21 cellular contexts compared by ENCODE assay signal in genomic region chr10:23695825-23696420, GRCh38.
DNase-seq lines count a peak whose midpoint lies in the region; ATAC-seq and TF ChIP-seq lines count a peak whose summit lies in the region.
"Had no signal": no experiment of that assay in that cellular context is flagged by ENCODE, and none has a peak within 500 bp of the region (broad histone marks: within the 10 kb centered on the region; RNA-seq: fewer than 3 reads in every experiment).

No MANE protein-coding gene starts in this region.

- H3K27ac ChIP-seq in SJCRH30: no peak overlapping the region
- H3K27ac ChIP-seq: body of pancreas, GM23248, testis had no signal

- H3K27me3 ChIP-seq in SJCRH30: peaks cover 9% of the 10 kb centered on the region; the same call in 1 of the 2 replicates
- H3K27me3 ChIP-seq: testis had no signal

- H3K4me3 Mint-ChIP-seq in glutamatergic neuron (ENCODE audit: unreplicated experiment) (peak overlapping the region; percentile 84), neural crest cell (peak overlapping the region; percentile 58)
- no peak overlapping the region for H3K4me3 Mint-ChIP-seq in activated CD4-positive, alpha-beta memory T cell treated with anti-CD3 and anti-CD28 coated beads, Interleukin-2, amount 10 ng/mL, durations not matched to agents 7 days and 5 days
- H3K4me3 Mint-ChIP-seq: dendritic cell treated with granulocyte-macrophage colony-stimulating factor and Interleukin-4, amounts not matched to agents 40 ng/mL and 50 ng/mL, for 4 days had no signal

- no peaks in the 10 kb centered on the region for H3K9me3 ChIP-seq in SJCRH30 (replicated peaks)
- H3K9me3 ChIP-seq: body of pancreas, testis had no signal

- H3K4me1 Mint-ChIP-seq in glutamatergic neuron (ENCODE audit: low read depth, unreplicated experiment) (no peaks in the 10 kb centered on the region), neural crest cell (peaks cover 6% of the 10 kb centered on the region)
- H3K4me1 Mint-ChIP-seq in activated CD4-positive, alpha-beta memory T cell treated with anti-CD3 and anti-CD28 coated beads, Interleukin-2, amount 10 ng/mL, durations not matched to agents 7 days and 5 days: no peaks in the 10 kb centered on the region

- no peak for ATAC-seq in GM18907 (IDR thresholded peaks at IDR 0.05; ENCODE audit: unreplicated experiment)
- ATAC-seq: body of pancreas, T-helper 17 cell had no signal

- CTCF ChIA-PET in activated CD4-positive, alpha-beta memory T cell treated with anti-CD3 and anti-CD28 coated beads, Interleukin-2, amount 10 ng/mL, durations not matched to agents 7 days and 5 days (lab: Charles Lee): no interaction called here

- peak overlapping the region; percentile 58 for H3K4me3 ChIP-seq in SJCRH30
- H3K4me3 ChIP-seq: body of pancreas, GM23248 had no signal

- H3K36me3 ChIP-seq in SJCRH30: no peaks in the 10 kb centered on the region

- H3K27me3 Mint-ChIP-seq in glutamatergic neuron (ENCODE audit: unreplicated experiment): peaks cover 18% of the 10 kb centered on the region
- peaks cover 100% of the 10 kb centered on the region for H3K27me3 Mint-ChIP-seq in neural crest cell (ENCODE audit: low read depth)
- H3K27me3 Mint-ChIP-seq in activated CD4-positive, alpha-beta memory T cell treated with anti-CD3 and anti-CD28 coated beads, Interleukin-2, amount 10 ng/mL, durations not matched to agents 7 days and 5 days: peaks cover 48% of the 10 kb centered on the region

- H3K9me3 Mint-ChIP-seq in glutamatergic neuron (ENCODE audit: unreplicated experiment): no peaks in the 10 kb centered on the region
- no peaks in the 10 kb centered on the region for H3K9me3 Mint-ChIP-seq in neural crest cell
- H3K9me3 Mint-ChIP-seq in activated CD4-positive, alpha-beta memory T cell treated with anti-CD3 and anti-CD28 coated beads, Interleukin-2, amount 10 ng/mL, durations not matched to agents 7 days and 5 days: no peaks in the 10 kb centered on the region
- H3K9me3 Mint-ChIP-seq: dendritic cell treated with granulocyte-macrophage colony-stimulating factor and Interleukin-4, amounts not matched to agents 40 ng/mL and 50 ng/mL, for 4 days had no signal

- DNase-seq in ELF-1 (ENCODE audit: low read depth, low spot score): peak; percentile 14
- no peak for DNase-seq in SJCRH30
- no peak for DNase-seq in glutamatergic neuron
- no peak for DNase-seq in neural crest cell (ENCODE audit: low read depth, low spot score)
- DNase-seq in GM19238 (ENCODE audit: insufficient read length, low spot score): no peak
- DNase-seq in activated CD4-positive, alpha-beta memory T cell treated with anti-CD3 and anti-CD28 coated beads, Interleukin-2, amount 10 ng/mL, durations not matched to agents 7 days and 5 days: no peak
- DNase-seq in DMS114 treated with DMSO at 0.1 percent for 48 hours (lab: John Stamatoyannopoulos, UW; ENCODE audit: unreplicated experiment): no peak
- DNase-seq: activated gamma-delta T cell; body of pancreas; Calu3; GM23248; kidney glomerular epithelial cell; NCI-H2081 treated with DMSO at 0.1 percent for 48 hours; occipital lobe; OCI-M1; SHP77 treated with DMSO at 0.1 percent for 48 hours; stimulated activated CD4-positive, alpha-beta T cell treated with anti-CD3 and anti-CD28 coated beads, Interleukin-4, amount 100 ng/mL, for 24 hours; T-helper 17 cell; testis had no signal

- TF ChIP-seq CTCF in glutamatergic neuron (IDR thresholded peaks at IDR 0.05; ENCODE audit: partially characterized antibody, unreplicated experiment): no peak
- TF ChIP-seq CTCF in neural crest cell (conservative IDR thresholded peaks at IDR 0.05): no peak

- no peaks in the 10 kb centered on the region for H3K4me1 ChIP-seq in SJCRH30

- no peak overlapping the region for H3K27ac Mint-ChIP-seq in glutamatergic neuron (ENCODE audit: unreplicated experiment)
- H3K27ac Mint-ChIP-seq in neural crest cell (ENCODE audit: unreplicated experiment): no peak overlapping the region
- H3K27ac Mint-ChIP-seq in activated CD4-positive, alpha-beta memory T cell treated with anti-CD3 and anti-CD28 coated beads, Interleukin-2, amount 10 ng/mL, durations not matched to agents 7 days and 5 days: no peak overlapping the region
- H3K27ac Mint-ChIP-seq: dendritic cell treated with granulocyte-macrophage colony-stimulating factor and Interleukin-4, amounts not matched to agents 40 ng/mL and 50 ng/mL, for 4 days; T-helper 17 cell had no signal

- no peaks in the 10 kb centered on the region for H3K36me3 Mint-ChIP-seq in glutamatergic neuron (ENCODE audit: unreplicated experiment)
- H3K36me3 Mint-ChIP-seq in neural crest cell (ENCODE audit: low read depth): no peaks in the 10 kb centered on the region
- no peaks in the 10 kb centered on the region for H3K36me3 Mint-ChIP-seq in activated CD4-positive, alpha-beta memory T cell treated with anti-CD3 and anti-CD28 coated beads, Interleukin-2, amount 10 ng/mL, durations not matched to agents 7 days and 5 days (ENCODE audit: low read depth)

- POLR2A ChIA-PET in activated CD4-positive, alpha-beta memory T cell treated with anti-CD3 and anti-CD28 coated beads, Interleukin-2, amount 10 ng/mL, durations not matched to agents 7 days and 5 days (lab: Charles Lee): no interaction called here
